Comparison of ENCODE assay signal across 8 cellular contexts in genomic region chr3:154018100-154018696, GRCh38.
A peak's percentile ranks its signal among the peaks of the same experiment; 100 is the strongest.
DNase-seq lines count a peak whose midpoint lies in the region; ATAC-seq and TF ChIP-seq lines count a peak whose summit lies in the region.

No MANE protein-coding gene starts in this region.

- ATAC-seq in GM18520 (IDR thresholded peaks at IDR 0.05; ENCODE audit: unreplicated experiment): peak; percentile 84
- ATAC-seq in HG03175 (IDR thresholded peaks at IDR 0.05; ENCODE audit: unreplicated experiment): peak; percentile 89
- no peak for ATAC-seq in Panc1
- no peak for ATAC-seq in HG03139 (IDR thresholded peaks at IDR 0.05; ENCODE audit: unreplicated experiment)
- ATAC-seq in heart left ventricle: no peak

- H3K9me3 ChIP-seq in Panc1 (ENCODE audit: control insufficient read depth, insufficient read depth, low read depth, low read length) (peaks cover 10% of the 10 kb centered on the region; the same call in 1 of the 2 replicates), heart left ventricle (peaks cover 0 to 12% (median 0%) of the 10 kb centered on the region in 12 donors)

- no peak for TF ChIP-seq POLR2A in heart left ventricle (IDR thresholded peaks at IDR 0.05)

- no peaks in the 10 kb centered on the region for H3K4me1 ChIP-seq in Panc1 (ENCODE audit: control insufficient read depth, insufficient read depth, low read length)
- no peaks in the 10 kb centered on the region for H3K4me1 ChIP-seq in heart left ventricle

- H3K36me3 Mint-ChIP-seq in nephron (ENCODE audit: low read depth): no peaks in the 10 kb centered on the region

- 20 to 34% (median 31%) methylated on average over 3 of the region's 3 CpGs for WGBS in heart left ventricle, 4 donors

- no peaks in the 10 kb centered on the region for H3K9me3 Mint-ChIP-seq in nephron

- H3K36me3 ChIP-seq in Panc1 (ENCODE audit: control insufficient read depth, insufficient read depth, low read length) (no peaks in the 10 kb centered on the region), heart left ventricle (no peaks in the 10 kb centered on the region)

- BruUV-seq in Panc1 (replicated peaks; lab: Mats Ljungman, UMichigan): no TSS peak

- H3K4me3 ChIP-seq in Panc1 (ENCODE audit: low read depth in 2 of 2, low read length in 2 of 2) (no peak overlapping the region), astrocyte of the cerebellum (ENCODE audit: low read depth, low read length) (no peak overlapping the region), heart left ventricle (no peak overlapping the region)

- CTCF ChIA-PET in Panc1 (lab: Charles Lee): no interaction called here

- H3K27ac ChIP-seq in C4-2B (no peak overlapping the region), Panc1 (ENCODE audit: low read length) (no peak overlapping the region), heart left ventricle (no peak overlapping the region)

- peaks cover 4% of the 10 kb centered on the region for H3K4me1 Mint-ChIP-seq in nephron

- in situ Hi-C loops in Panc1 (cut with HindIII; ENCODE audit: low pct_unique_long_range_greater_than_20kb, low sequenced_read_pairs): no loop called here
- in situ Hi-C loops in astrocyte of the cerebellum (cut with HindIII; ENCODE audit: low sequenced_read_pairs): no loop called here

- TF ChIP-seq CTCF in C4-2B (conservative IDR thresholded peaks at IDR 0.05): peak; percentile 83
- peak; percentile 77 for TF ChIP-seq CTCF in Panc1 (IDR thresholded peaks at IDR 0.05)
- TF ChIP-seq CTCF in astrocyte of the cerebellum (IDR thresholded peaks at IDR 0.05; ENCODE audit: low read depth, low read length, missing control alignments): peak; percentile 53
- TF ChIP-seq CTCF in nephron (IDR thresholded peaks at IDR 0.05; ENCODE audit: unreplicated experiment in 3 of 3): peak; percentile 16 to 40 (median 32)
- TF ChIP-seq CTCF in heart left ventricle (IDR thresholded peaks at IDR 0.05): peak in 5 of 12 donors; percentile 21 to 42 (median 28)

- H3K27me3 ChIP-seq in Panc1 (ENCODE audit: control insufficient read depth, insufficient read depth, low read length) (no peaks in the 10 kb centered on the region), heart left ventricle (no peaks in the 10 kb centered on the region)

- DNase-seq in Panc1 (ENCODE audit: low read depth, low spot score): no peak
- no peak for DNase-seq in astrocyte of the cerebellum (ENCODE audit: low read depth)
- no peak for DNase-seq in heart left ventricle

- intact Hi-C loops in Panc1 (cut with micrococcal nuclease; ENCODE audit: unreplicated experiment): no loop called here
- intact Hi-C loops in heart left ventricle (cut with DNase I): no loop called here

- H3K27me3 Mint-ChIP-seq in nephron (ENCODE audit: low read depth): no peaks in the 10 kb centered on the region

- POLR2A ChIA-PET in Panc1 (lab: Charles Lee): no interaction called here

- no peak overlapping the region for H3K4me3 Mint-ChIP-seq in nephron

- no peak overlapping the region for H3K27ac Mint-ChIP-seq in nephron

Comparison
In these comparisons a context has a peak if more than half of its experiments do, and no peak if none do; other contexts are left out.
1. ATAC-seq: peak in GM18520 (single experiment) and HG03175 (single experiment); none in Panc1 (single experiment), HG03139 (single experiment) and heart left ventricle (0 of 4).